Comparison of ENCODE assay signal across 13 cellular contexts in the genomic region with DNA sequence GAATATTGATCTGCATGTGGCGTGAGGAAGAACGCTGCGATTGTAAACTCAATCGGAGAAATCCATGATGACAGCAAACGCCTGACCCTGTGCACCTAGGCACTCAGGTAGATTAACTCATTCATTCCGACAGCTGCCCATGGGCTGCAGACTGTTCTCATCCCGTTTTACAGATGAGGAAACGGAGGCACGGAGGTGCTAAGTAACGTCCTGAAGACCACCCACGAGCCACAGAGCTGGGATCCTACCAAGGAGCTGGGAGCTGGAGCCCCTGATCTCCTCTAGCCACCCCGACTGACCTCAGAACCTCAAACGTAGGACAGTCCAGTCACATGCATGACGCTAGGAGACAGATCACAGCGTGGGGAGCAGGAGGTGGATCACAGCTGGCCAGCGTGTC.
A peak's percentile ranks its signal among the peaks of the same experiment; 100 is the strongest.
DNase-seq lines count a peak whose midpoint lies in the region; ATAC-seq and TF ChIP-seq lines count a peak whose summit lies in the region.
"Had no signal": no experiment of that assay in that cellular context is flagged by ENCODE, and none has a peak within 500 bp of the region (broad histone marks: within the 10 kb centered on the region; RNA-seq: fewer than 3 reads in every experiment).

No MANE protein-coding gene starts in this region.

- H3K4me3 Mint-ChIP-seq in chondrocyte (ENCODE audit: unreplicated experiment) (no peak overlapping the region), type B pancreatic cell (no peak overlapping the region)
- H3K4me3 Mint-ChIP-seq: CD4-positive, CD25-positive, alpha-beta regulatory T cell; CD8-positive, alpha-beta memory T cell; GM23338 had no signal

- H3K27ac Mint-ChIP-seq in chondrocyte (ENCODE audit: unreplicated experiment) (no peak overlapping the region), type B pancreatic cell (no peak overlapping the region)
- H3K27ac Mint-ChIP-seq: CD4-positive, CD25-positive, alpha-beta regulatory T cell; CD8-positive, alpha-beta memory T cell; GM23338 had no signal

- no peak for ATAC-seq in upper lobe of right lung
- ATAC-seq: GM23338 had no signal

- TF ChIP-seq POLR2A in lower leg skin (IDR thresholded peaks at IDR 0.05) = no peak

- H3K4me3 ChIP-seq in BE2C (ENCODE audit: low read depth, low read length) (no peak overlapping the region), upper lobe of right lung (no peak overlapping the region), lower leg skin (ENCODE audit: low read depth, poor library complexity, severe bottlenecking) (no peak overlapping the region)
- H3K4me3 ChIP-seq: BLaER1 treated with 17β-estradiol and CSF1 and Interleukin-3, amounts not matched to agents 10 nM and 100 nM; GM23338 had no signal

- H3K27me3 ChIP-seq in BE2C = no peaks in the 10 kb centered on the region
- no peaks in the 10 kb centered on the region for H3K27me3 ChIP-seq in upper lobe of right lung
- H3K27me3 ChIP-seq: BLaER1 treated with 17β-estradiol and CSF1 and Interleukin-3, amounts not matched to agents 10 nM and 100 nM had no signal

- H3K27ac ChIP-seq in upper lobe of right lung = no peak overlapping the region
- H3K27ac ChIP-seq: BLaER1 treated with 17β-estradiol and CSF1 and Interleukin-3, amounts not matched to agents 10 nM and 100 nM; HL-60 had no signal

- peak; percentile 2 for DNase-seq in BE2C
- peak; percentile 70 for DNase-seq in chondrocyte (ENCODE audit: low spot score)
- DNase-seq in upper lobe of right lung = peak; percentile 27
- no peak for DNase-seq in superior temporal gyrus (ENCODE audit: extremely low spot score)
- DNase-seq in type B pancreatic cell (ENCODE audit: extremely low spot score, unreplicated experiment) = no peak
- DNase-seq in lower leg skin (ENCODE audit: low spot score in 2 of 2) = no peak
- DNase-seq: Caco-2; CD4-positive, CD25-positive, alpha-beta regulatory T cell; HCEC 1CT had no signal

- 88 to 90% methylated on average over 16 of the region's 16 CpGs for WGBS in lower leg skin, 2 donors

- TF ChIP-seq CTCF in BE2C (IDR thresholded peaks at IDR 0.05; ENCODE audit: low read depth, low read length) (no peak), chondrocyte (IDR thresholded peaks at IDR 0.05) (no peak), upper lobe of right lung (IDR thresholded peaks at IDR 0.05) (no peak), type B pancreatic cell (conservative IDR thresholded peaks at IDR 0.05) (no peak), lower leg skin (IDR thresholded peaks at IDR 0.05) (no peak)

- H3K4me1 ChIP-seq in BE2C = no peaks in the 10 kb centered on the region
- H3K4me1 ChIP-seq in upper lobe of right lung = no peaks in the 10 kb centered on the region
- H3K4me1 ChIP-seq: BLaER1 treated with 17β-estradiol and CSF1 and Interleukin-3, amounts not matched to agents 10 nM and 100 nM; Caco-2 had no signal

- H3K4me1 Mint-ChIP-seq in chondrocyte (ENCODE audit: low read depth) = peaks cover 3% of the 10 kb centered on the region
- H3K4me1 Mint-ChIP-seq in type B pancreatic cell (ENCODE audit: unreplicated experiment) = no peaks in the 10 kb centered on the region
- H3K4me1 Mint-ChIP-seq: CD4-positive, CD25-positive, alpha-beta regulatory T cell; CD8-positive, alpha-beta memory T cell; GM23338 had no signal

- intact Hi-C loops in upper lobe of right lung (cut with DNase I) (no loop called here), lower leg skin (cut with DNase I; ENCODE audit: low total_unique reads) (no loop called here)

- H3K9me3 Mint-ChIP-seq in chondrocyte (ENCODE audit: low read depth) (peaks cover 4% of the 10 kb centered on the region), type B pancreatic cell (peaks cover 6% of the 10 kb centered on the region)
- H3K9me3 Mint-ChIP-seq: CD8-positive, alpha-beta memory T cell had no signal

- no peaks in the 10 kb centered on the region for H3K36me3 ChIP-seq in BE2C
- H3K36me3 ChIP-seq in upper lobe of right lung = no peaks in the 10 kb centered on the region
- H3K36me3 ChIP-seq: BLaER1 treated with 17β-estradiol and CSF1 and Interleukin-3, amounts not matched to agents 10 nM and 100 nM had no signal

- H3K36me3 Mint-ChIP-seq in chondrocyte (ENCODE audit: low read depth) = no peaks in the 10 kb centered on the region
- H3K36me3 Mint-ChIP-seq in type B pancreatic cell = peaks cover 4% of the 10 kb centered on the region
- H3K36me3 Mint-ChIP-seq: CD4-positive, CD25-positive, alpha-beta regulatory T cell; CD8-positive, alpha-beta memory T cell had no signal

- 0 out of 2 replicates have a peak, but pooled peaks cover 3% of the 10 kb centered on the region for H3K9me3 ChIP-seq in BE2C
- H3K9me3 ChIP-seq in upper lobe of right lung = no peaks in the 10 kb centered on the region
- H3K9me3 ChIP-seq: BLaER1 treated with 17β-estradiol and CSF1 and Interleukin-3, amounts not matched to agents 10 nM and 100 nM; Caco-2 had no signal

- H3K27me3 Mint-ChIP-seq in chondrocyte (ENCODE audit: low read depth) (no peaks in the 10 kb centered on the region), type B pancreatic cell (no peaks in the 10 kb centered on the region)
- H3K27me3 Mint-ChIP-seq: CD4-positive, CD25-positive, alpha-beta regulatory T cell had no signal

Comparison
In these comparisons a context has a peak if more than half of its experiments do, and no peak if none do; other contexts are left out.
1. DNase-seq: peak in BE2C (single experiment), chondrocyte (single experiment) and upper lobe of right lung (single experiment); none in superior temporal gyrus (single experiment), type B pancreatic cell (single experiment) and lower leg skin (0 of 2).